In the genomic region with DNA sequence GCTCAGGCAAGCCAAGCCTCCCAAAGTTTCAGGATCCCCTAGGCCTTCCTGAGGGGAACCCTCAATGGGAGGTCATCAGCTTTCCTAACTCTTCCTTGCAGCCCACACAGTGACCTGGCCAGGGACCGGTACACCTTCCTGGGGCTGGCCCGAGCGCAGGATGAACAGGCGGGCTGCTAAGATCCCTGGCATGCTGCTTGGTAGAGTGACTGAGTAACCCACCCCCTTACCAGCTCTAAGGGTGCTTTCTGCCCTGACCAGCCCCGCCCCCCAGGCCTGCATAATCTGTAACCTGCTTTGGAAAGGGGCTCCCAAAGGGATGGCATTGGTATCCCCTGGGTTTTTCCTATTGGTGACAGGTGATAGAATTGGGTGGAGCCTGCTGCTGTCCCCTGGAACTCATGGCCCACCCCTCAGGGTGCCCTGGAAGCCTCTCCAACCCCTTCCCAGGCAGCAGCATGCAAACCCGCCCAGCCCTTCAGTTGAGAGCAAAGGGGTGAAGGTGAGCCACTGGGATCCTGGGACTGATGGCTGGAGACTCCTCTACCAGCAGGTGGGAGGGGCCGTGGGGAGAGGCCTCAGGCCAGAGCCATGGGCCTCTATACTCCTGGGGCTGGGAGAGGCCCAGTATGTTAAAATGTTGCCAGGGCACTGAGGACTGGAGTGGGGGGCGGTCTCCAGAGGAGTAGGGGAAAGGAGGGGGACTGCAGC, we compare ENCODE assay signal across 12 cellular contexts. TPM values are rescaled to one million over a fixed set of nuclear protein-coding genes. Genes with fewer than 3 reads are reported as not detected.
DNase-seq lines count a peak whose midpoint lies in the region; ATAC-seq and TF ChIP-seq lines count a peak whose summit lies in the region.
"Had no signal": no experiment of that assay in that cellular context is flagged by ENCODE, and none has a peak within 500 bp of the region (broad histone marks: within the 10 kb centered on the region; RNA-seq: fewer than 3 reads in every experiment).

No MANE protein-coding gene starts in this region.

- TF ChIP-seq CTCF in PC-3 (conservative IDR thresholded peaks at IDR 0.05; ENCODE audit: low read depth, low read length) (no peak), cardiac muscle cell (IDR thresholded peaks at IDR 0.05; ENCODE audit: low read depth, low read length) (no peak), ovary (IDR thresholded peaks at IDR 0.05) (no peak)

- intact Hi-C loops in PC-3 (cut with micrococcal nuclease) (no loop called here), ovary (cut with DNase I) (no loop called here)

- ATAC-seq in PC-3, result no peak
- no peak for ATAC-seq in T-helper 17 cell

- DNase-seq in PC-3 (no peak), cardiac muscle cell (ENCODE audit: low read depth in 1 of 2, low spot score in 1 of 2) (peak in 1 of 2 donors; percentile 29), ovary (peak in 1 of 5 donors; percentile 45), dedifferentiated amniotic fluid mesenchymal stem cell (ENCODE audit: extremely low spot score) (no peak), T-helper 17 cell (no peak), NCI-H1694 treated with DMSO at 0.1 percent for 48 hours (lab: John Stamatoyannopoulos, UW) (no peak)
- no peak for DNase-seq in activated naive CD4-positive, alpha-beta T cell treated with Interleukin-2 at 50 U/mL for 16 hours
- DNase-seq: activated T-cell treated with anti-CD3 and anti-CD28 coated beads, Interleukin-2, amount 50 U/mL, for 24 hours; CD4-positive, alpha-beta memory T cell; NCI-H1092 had no signal

- CTCF ChIA-PET in PC-3 (lab: Charles Lee), result no interaction called here

- H3K36me3 ChIP-seq in ACC112 (ENCODE audit: insufficient read depth, low read length), result no peaks in the 10 kb centered on the region
- H3K36me3 ChIP-seq in PC-3 (ENCODE audit: low read depth, low read length), result no peaks in the 10 kb centered on the region
- no peaks in the 10 kb centered on the region for H3K36me3 ChIP-seq in cardiac muscle cell
- H3K36me3 ChIP-seq in ovary, result no peaks in the 10 kb centered on the region

- H3K27me3 Mint-ChIP-seq in T-helper 17 cell, result peaks cover 45% of the 10 kb centered on the region

- peak overlapping the region; percentile 45; the same call in 1 of the 2 replicates for H3K9ac ChIP-seq in PC-3 (ENCODE audit: low read length)

- H3K9me2 ChIP-seq in PC-3 (replicated peaks; ENCODE audit: low read length), result no peaks in the 10 kb centered on the region

- no peak for TF ChIP-seq EP300 in ovary (IDR thresholded peaks at IDR 0.05)

- H4K20me1 ChIP-seq in PC-3 (ENCODE audit: low read length), result no peaks in the 10 kb centered on the region

- TF ChIP-seq POLR2A in ovary (IDR thresholded peaks at IDR 0.05), result no peak

- peaks cover 26% of the 10 kb centered on the region for H3K4me1 ChIP-seq in ACC112 (ENCODE audit: control insufficient read depth, insufficient read depth, low read length, unreplicated experiment)
- peaks cover 33% of the 10 kb centered on the region for H3K4me1 ChIP-seq in PC-3 (ENCODE audit: insufficient read depth, low read length)
- no peaks in the 10 kb centered on the region for H3K4me1 ChIP-seq in cardiac muscle cell (ENCODE audit: low read depth)
- peaks cover 7% of the 10 kb centered on the region for H3K4me1 ChIP-seq in ovary (ENCODE audit: insufficient read depth)

- H3K79me2 ChIP-seq in ACC112 (ENCODE audit: control insufficient read depth, insufficient read depth, low read length, unreplicated experiment) (no peaks in the 10 kb centered on the region), PC-3 (ENCODE audit: low read length) (no peaks in the 10 kb centered on the region)

- peaks cover 6% of the 10 kb centered on the region for H3K4me1 Mint-ChIP-seq in T-helper 17 cell

- WGBS in ovary, 3 donors, result 84 to 91% (median 89%) methylated on average over 8 of the region's 8 CpGs

- BruUV-seq in PC-3 (replicated peaks; lab: Mats Ljungman, UMichigan), result TSS peak; percentile 50

- H3K27ac ChIP-seq in ACC112 (ENCODE audit: low read depth, low read length) (no peak overlapping the region), PC-3 (ENCODE audit: low read length) (no peak overlapping the region), cardiac muscle cell (peak overlapping the region; percentile 8), ovary (peak overlapping the region; percentile 79 to 96)

- POLR2A ChIA-PET in PC-3 (lab: Charles Lee; ENCODE audit: unreplicated experiment), result no interaction called here

- H3K27me3 ChIP-seq in ACC112 (ENCODE audit: insufficient read depth, low read length) (no peaks in the 10 kb centered on the region), PC-3 (ENCODE audit: low read length) (no peaks in the 10 kb centered on the region), cardiac muscle cell (no peaks in the 10 kb centered on the region), ovary (no peaks in the 10 kb centered on the region)

- no peaks in the 10 kb centered on the region for H3F3A ChIP-seq in PC-3 (ENCODE audit: low read length, unreplicated experiment)

- no peak overlapping the region for H3K4me3 Mint-ChIP-seq in T-helper 17 cell
- H3K4me3 Mint-ChIP-seq: activated T-cell treated with anti-CD3 and anti-CD28 coated beads, Interleukin-2, amount 50 U/mL, for 24 hours had no signal

- H3K9me3 ChIP-seq in PC-3 (ENCODE audit: low read length), result no peaks in the 10 kb centered on the region
- no peaks in the 10 kb centered on the region for H3K9me3 ChIP-seq in cardiac muscle cell (ENCODE audit: low read depth)
- no peaks in the 10 kb centered on the region for H3K9me3 ChIP-seq in ovary
- H3K9me3 ChIP-seq in T-helper 17 cell (ENCODE audit: control insufficient read depth, low read length, poor library complexity, severe bottlenecking), result no peaks in the 10 kb centered on the region

- H3K36me3 Mint-ChIP-seq in T-helper 17 cell (ENCODE audit: low read depth), result peaks cover 3% of the 10 kb centered on the region
- H3K36me3 Mint-ChIP-seq: CD4-positive, alpha-beta memory T cell had no signal

- H2AFZ ChIP-seq in ACC112 (ENCODE audit: low read length, unreplicated experiment), result peak overlapping the region; percentile 94
- peak overlapping the region; percentile 85 for H2AFZ ChIP-seq in PC-3 (ENCODE audit: low read length)

- H3K4me3 ChIP-seq in ACC112 (ENCODE audit: low read depth, low read length) (peak overlapping the region; percentile 70), PC-3 (ENCODE audit: low read length) (peak overlapping the region; percentile 60; the same call in 1 of the 2 replicates), cardiac muscle cell (no peak overlapping the region), ovary (no peak overlapping the region)

- peak overlapping the region; percentile 85 for H3K4me2 ChIP-seq in PC-3 (ENCODE audit: low read length)

- no peak overlapping the region for H3K27ac Mint-ChIP-seq in T-helper 17 cell
- H3K27ac Mint-ChIP-seq: activated T-cell treated with anti-CD3 and anti-CD28 coated beads, Interleukin-2, amount 50 U/mL, for 24 hours; CD4-positive, alpha-beta memory T cell had no signal

RNA-seq across cellular contexts. Expression of a gene that starts 11.0 kb away (rescaled TPM):
- total RNA-seq in PC-3 (2014; rRNA removed), result 18.8 and 27.2 TPM in 2 replicates
- 24.4 and 33.8 TPM in 2 replicates for total RNA-seq in cardiac muscle cell
- polyA plus RNA-seq in cardiac muscle cell, result 12.5 and 23.1 TPM in 2 replicates
- 10 to 100 TPM in 6 of 7 donors, 1 to 10 TPM in 1; 4.3 to 16.3 (median 12.8) TPM for total RNA-seq in ovary
- 1 to 10 TPM; 1.5 to 9.0 TPM for polyA plus RNA-seq in ovary
- under 1 TPM; 0.05 to 0.10 TPM for total RNA-seq in T-helper 17 cell
- total RNA-seq: CD4-positive, alpha-beta memory T cell had no signal
- polyA plus RNA-seq: CD4-positive, alpha-beta memory T cell had no signal

RNA-seq across cellular contexts. Expression of a gene that starts 12.9 kb away (rescaled TPM):
- total RNA-seq in PC-3 (2014; rRNA removed), result 1.0 and 1.3 TPM in 2 replicates
- total RNA-seq in cardiac muscle cell, result 0.32 and 0.57 TPM in 2 replicates
- 0.09 and 0.85 TPM in 2 replicates for polyA plus RNA-seq in cardiac muscle cell
- 1 to 10 TPM in 5 of 7 donors, under 1 TPM in 2; 0.82 to 4.6 (median 1.0) TPM for total RNA-seq in ovary
- polyA plus RNA-seq in ovary, result 1 to 10 TPM; 1.2 to 5.4 TPM
- under 1 TPM; 0.10 to 0.12 TPM for total RNA-seq in T-helper 17 cell
- total RNA-seq: SK-MEL-5 had no signal

RNA-seq across cellular contexts. Expression of a gene that starts 24.3 kb away (rescaled TPM):
- 7.8 and 9.7 TPM in 2 replicates for total RNA-seq in PC-3 (2014; rRNA removed)
- 5.9 and 11.8 TPM in 2 replicates for total RNA-seq in cardiac muscle cell
- 12.0 and 13.4 TPM in 2 replicates for polyA plus RNA-seq in cardiac muscle cell
- 10 to 100 TPM; 10.9 to 17.6 (median 12.3) TPM for total RNA-seq in ovary
- 10 to 100 TPM; 12.6 to 15.0 TPM for polyA plus RNA-seq in ovary
- under 1 TPM; 0.16 to 0.37 TPM for total RNA-seq in T-helper 17 cell

RNA-seq across cellular contexts. Expression of a gene that starts 24.3 kb away (rescaled TPM):
- total RNA-seq in PC-3 (2014; rRNA removed) (0.22 TPM in 1 of 2 replicates, not detected in the other), cardiac muscle cell (0.06 and 0.70 TPM in 2 replicates), ovary (1 to 10 TPM in 1 of 7 donors, under 1 TPM in 5, not detected in 1; 0.23 to 3.2 (median 0.48) TPM), T-helper 17 cell (under 1 TPM in 1 of 2 donors, not detected in 1; 0.18 TPM)
- polyA plus RNA-seq in cardiac muscle cell (0.59 and 0.73 TPM in 2 replicates), ovary (under 1 TPM; 0.24 to 0.33 TPM)
- total RNA-seq: CD4-positive, alpha-beta memory T cell; SK-MEL-5 had no signal
- polyA plus RNA-seq: CD4-positive, alpha-beta memory T cell had no signal

Comparison
In these comparisons a context has a peak if more than half of its experiments do, and no peak if none do; other contexts are left out.
1. H3K27ac ChIP-seq: peak in cardiac muscle cell (single experiment) and ovary (2 of 2); none in ACC112 (single experiment) and PC-3 (single experiment).
2. H3K4me3 ChIP-seq: peak in ACC112 (single experiment) and PC-3 (single experiment); none in cardiac muscle cell (single experiment) and ovary (single experiment).
3. RNA of a gene that starts 11.0 kb away (total RNA-seq): 24.4 to 33.8 TPM in cardiac muscle cell, 18.8 to 27.2 TPM in PC-3 and 4.3 to 16.3 TPM in ovary; 0.05 to 0.10 TPM in T-helper 17 cell; every median in the first group is over 4 times any median in the second.